ENCODE assay signal across 3 cellular contexts in genomic region chr3:129391583-129391982, GRCh38. TPM values are rescaled to one million over a fixed set of nuclear protein-coding genes. Genes with fewer than 3 reads are reported as not detected.
"Had no signal": no experiment of that assay in that cellular context is flagged by ENCODE, and none has a peak within 500 bp of the region (broad histone marks: within the 10 kb centered on the region; RNA-seq: fewer than 3 reads in every experiment).

No MANE protein-coding gene starts in this region.

RNA-seq across cellular contexts. Expression of gene EFCAB12, which starts 36.9 kb away (rescaled TPM):
- total RNA-seq: NCI-H460, RPMI7951, SJCRH30 had no signal
